In genomic region chr7:99788554-99788953, GRCh38 we compare ENCODE assay signal across 1 cellular context.
TF ChIP-seq lines count a peak whose summit lies in the region.

No MANE protein-coding gene starts in this region.

TF ChIP-seq in GM12878, 131 proteins besides CTCF, POLR2A, EP300 and RAD21:
- TF ChIP-seq SRF (IDR thresholded peaks at IDR 0.05; ENCODE audit: low read depth in 2 of 2, low read length in 2 of 2) = no peak
- no peak for TF ChIP-seq EZH2 (IDR thresholded peaks at IDR 0.05; ENCODE audit: borderline replicate concordance, control insufficient read depth, low read depth, low read length)
- no peak for TF ChIP-seq BCL11A (IDR thresholded peaks at IDR 0.05; ENCODE audit: low read depth, low read length)
- TF ChIP-seq, protein P1, sequence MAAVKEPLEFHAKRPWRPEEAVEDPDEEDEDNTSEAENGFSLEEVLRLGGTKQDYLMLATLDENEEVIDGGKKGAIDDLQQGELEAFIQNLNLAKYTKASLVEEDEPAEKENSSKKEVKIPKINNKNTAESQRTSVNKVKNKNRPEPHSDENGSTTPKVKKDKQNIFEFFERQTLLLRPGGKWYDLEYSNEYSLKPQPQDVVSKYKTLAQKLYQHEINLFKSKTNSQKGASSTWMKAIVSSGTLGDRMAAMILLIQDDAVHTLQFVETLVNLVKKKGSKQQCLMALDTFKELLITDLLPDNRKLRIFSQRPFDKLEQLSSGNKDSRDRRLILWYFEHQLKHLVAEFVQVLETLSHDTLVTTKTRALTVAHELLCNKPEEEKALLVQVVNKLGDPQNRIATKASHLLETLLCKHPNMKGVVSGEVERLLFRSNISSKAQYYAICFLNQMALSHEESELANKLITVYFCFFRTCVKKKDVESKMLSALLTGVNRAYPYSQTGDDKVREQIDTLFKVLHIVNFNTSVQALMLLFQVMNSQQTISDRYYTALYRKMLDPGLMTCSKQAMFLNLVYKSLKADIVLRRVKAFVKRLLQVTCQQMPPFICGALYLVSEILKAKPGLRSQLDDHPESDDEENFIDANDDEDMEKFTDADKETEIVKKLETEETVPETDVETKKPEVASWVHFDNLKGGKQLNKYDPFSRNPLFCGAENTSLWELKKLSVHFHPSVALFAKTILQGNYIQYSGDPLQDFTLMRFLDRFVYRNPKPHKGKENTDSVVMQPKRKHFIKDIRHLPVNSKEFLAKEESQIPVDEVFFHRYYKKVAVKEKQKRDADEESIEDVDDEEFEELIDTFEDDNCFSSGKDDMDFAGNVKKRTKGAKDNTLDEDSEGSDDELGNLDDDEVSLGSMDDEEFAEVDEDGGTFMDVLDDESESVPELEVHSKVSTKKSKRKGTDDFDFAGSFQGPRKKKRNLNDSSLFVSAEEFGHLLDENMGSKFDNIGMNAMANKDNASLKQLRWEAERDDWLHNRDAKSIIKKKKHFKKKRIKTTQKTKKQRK (IDR thresholded peaks at IDR 0.05; ENCODE audit: low read depth, low read length) = no peak
- no peak for TF ChIP-seq HCFC1 (IDR thresholded peaks at IDR 0.05; ENCODE audit: low read length)
- no peak for TF ChIP-seq MYC (IDR thresholded peaks at IDR 0.05; ENCODE audit: insufficient read depth, insufficient read length, insufficient replicate concordance, low read length, severe bottlenecking)
- TF ChIP-seq, protein P2, sequence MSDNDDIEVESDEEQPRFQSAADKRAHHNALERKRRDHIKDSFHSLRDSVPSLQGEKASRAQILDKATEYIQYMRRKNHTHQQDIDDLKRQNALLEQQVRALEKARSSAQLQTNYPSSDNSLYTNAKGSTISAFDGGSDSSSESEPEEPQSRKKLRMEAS (IDR thresholded peaks at IDR 0.05; ENCODE audit: low read depth, low read length) = no peak
- no peak for TF ChIP-seq NRF1 (conservative IDR thresholded peaks at IDR 0.05; ENCODE audit: low read depth, low read length)
